8 cellular contexts compared by ENCODE assay signal in genomic region chr12:76621582-76622024, GRCh38.
DNase-seq lines count a peak whose midpoint lies in the region; ATAC-seq and TF ChIP-seq lines count a peak whose summit lies in the region.

No MANE protein-coding gene starts in this region.

- no peak overlapping the region for H3K27ac Mint-ChIP-seq in central memory CD8-positive, alpha-beta T cell (ENCODE audit: low read depth)

- H3K27me3 Mint-ChIP-seq in central memory CD8-positive, alpha-beta T cell = no peaks in the 10 kb centered on the region

- DNase-seq in AG09309 (ENCODE audit: low read depth) (no peak), NCI-H226 (peak; percentile 45), left colon (peak; percentile 56 to 77)
- DNase-seq in activated CD4-positive, CD25-positive, alpha-beta regulatory T cell treated with anti-CD3 and anti-CD28 coated beads, Interleukin-2, amount 50 U/mL, for 16 hours (ENCODE audit: low read depth, low spot score) = peak; percentile 50
- DNase-seq in central memory CD8-positive, alpha-beta T cell (ENCODE audit: low spot score in 2 of 2) = peak; percentile 41 to 54
- peak; percentile 54 to 56 for DNase-seq in stimulated activated CD4-positive, alpha-beta T cell treated with anti-CD3 and anti-CD28 coated beads, Interleukin-4, amount 100 ng/mL, for 48 hours (ENCODE audit: low read depth in 2 of 2)

- no peak overlapping the region for H3K4me3 ChIP-seq in AG09309 (ENCODE audit: control insufficient read depth, low read depth, low read length)

- ATAC-seq in GM18870 (IDR thresholded peaks at IDR 0.05; ENCODE audit: unreplicated experiment) (peak; percentile 71), HG03175 (IDR thresholded peaks at IDR 0.05; ENCODE audit: unreplicated experiment) (peak; percentile 83), left colon (peak; percentile 78)
- no peak for ATAC-seq in central memory CD8-positive, alpha-beta T cell (replicated peaks; ENCODE audit: extremely low read depth, poor library complexity, severe bottlenecking)

- no peak overlapping the region for H3K4me3 Mint-ChIP-seq in central memory CD8-positive, alpha-beta T cell

- intact Hi-C loops in left colon (cut with DNase I, micrococcal nuclease) = loop anchor here in 1 of 2 donors (5.0 kb wide), 1 partner anchor 171 kb away; no protein-coding TSS in a partner anchor

- no peaks in the 10 kb centered on the region for H3K9me3 Mint-ChIP-seq in central memory CD8-positive, alpha-beta T cell

- TF ChIP-seq CTCF in AG09309 (IDR thresholded peaks at IDR 0.05; ENCODE audit: control insufficient read depth, insufficient read depth, low read depth, low read length, missing control alignments) = peak; percentile 83

- no peaks in the 10 kb centered on the region for H3K36me3 Mint-ChIP-seq in central memory CD8-positive, alpha-beta T cell (ENCODE audit: insufficient read depth)

- no peaks in the 10 kb centered on the region for H3K4me1 Mint-ChIP-seq in central memory CD8-positive, alpha-beta T cell
